Comparison of ENCODE assay signal across 23 cellular contexts in genomic region chr1:166368030-166368429, GRCh38.
DNase-seq lines count a peak whose midpoint lies in the region; ATAC-seq, FAIRE-seq and TF ChIP-seq lines count a peak whose summit lies in the region.
"Had no signal": no experiment of that assay in that cellular context is flagged by ENCODE, and none has a peak within 500 bp of the region (broad histone marks: within the 10 kb centered on the region; RNA-seq: fewer than 3 reads in every experiment).

No MANE protein-coding gene starts in this region.

- no peak overlapping the region for H3K27ac ChIP-seq in HepG2 (ENCODE audit: extremely low read length, insufficient read depth, low read length)
- no peak overlapping the region for H3K27ac ChIP-seq in right lobe of liver
- H3K27ac ChIP-seq in K562 (ENCODE audit: extremely low read depth, low read depth, low read length): no peak overlapping the region
- H3K27ac ChIP-seq in gastrocnemius medialis: no peak overlapping the region
- H3K27ac ChIP-seq: 22Rv1, BLaER1 had no signal

- H3K27me3 ChIP-seq in HepG2 (ENCODE audit: control insufficient read depth in 1 of 2, insufficient read depth in 2 of 2, low read length in 2 of 2): no peaks in the 10 kb centered on the region
- H3K27me3 ChIP-seq in right lobe of liver: no peaks in the 10 kb centered on the region
- H3K27me3 ChIP-seq in K562 (ENCODE audit: control insufficient read depth in 2 of 2, insufficient read depth in 2 of 2, low read length in 2 of 2): peaks cover 0 to 4% of the 10 kb centered on the region in 2 experiments; a peak in 1 of 5 replicates
- H3K27me3 ChIP-seq in gastrocnemius medialis: no peaks in the 10 kb centered on the region
- H3K27me3 ChIP-seq: BE2C, BLaER1 had no signal

- BruUV-seq in HepG2 (replicated peaks; lab: Mats Ljungman, UMichigan) (no TSS peak), K562 (replicated peaks; lab: Mats Ljungman, UMichigan) (no TSS peak)

- in situ Hi-C loops in HepG2 (cut with HindIII; ENCODE audit: extremely low pct_ligation_motif_present, low pct_unique_long_range_greater_than_20kb) (no loop called here), K562 (cut with MboI) (no loop called here), gastrocnemius medialis (cut with MboI; ENCODE audit: low sequenced_read_pairs in 4 of 4) (no loop called here)

- H3K79me2 ChIP-seq in HepG2 (ENCODE audit: insufficient read depth, low read length) (no peaks in the 10 kb centered on the region), K562 (ENCODE audit: control insufficient read depth, insufficient read depth, low read length) (no peaks in the 10 kb centered on the region)

- DNase-seq in HepG2 (ENCODE audit: low spot score): no peak
- DNase-seq in right lobe of liver: no peak
- no peak for DNase-seq in K562 (ENCODE audit: extremely low read depth in 1 of 4, low spot score in 3 of 4)
- DNase-seq in gastrocnemius medialis: no peak
- no peak for DNase-seq in NCI-H1048 (lab: John Stamatoyannopoulos, UW)
- DNase-seq: ACHN; BE2C; C1 segment of cervical spinal cord; CD4-positive, alpha-beta memory T cell; CD4-positive, CD25-positive, alpha-beta regulatory T cell; CD8-positive, alpha-beta memory T cell; COR-L47; DMS 273 treated with DMSO at 0.1 percent for 48 hours; DMS153; DMS53; DMS79; DND-41; EL; GDM1 had no signal

- ATAC-seq in HepG2 (no peak), right lobe of liver (no peak), K562 (no peak), gastrocnemius medialis (no peak)

- POLR2A ChIA-PET in HepG2 (lab: Yijun Ruan, JAX) (no interaction called here), K562 (lab: Yijun Ruan, JAX) (interaction anchor here (0.6 to 1.1 kb wide), 2 partner anchors 15 to 194 kb away, joined by 3 read pairs; no protein-coding TSS in a partner anchor)

- H3K4me1 ChIP-seq in HepG2 (ENCODE audit: insufficient read depth, low read length): no peaks in the 10 kb centered on the region
- no peaks in the 10 kb centered on the region for H3K4me1 ChIP-seq in right lobe of liver
- H3K4me1 ChIP-seq in K562 (replicated peaks in 1 of 2; ENCODE audit: control insufficient read depth in 2 of 2, insufficient read depth in 2 of 2, low read length in 2 of 2): no peaks in the 10 kb centered on the region
- no peaks in the 10 kb centered on the region for H3K4me1 ChIP-seq in gastrocnemius medialis
- H3K4me1 ChIP-seq: BE2C, BLaER1 had no signal

- H3K4me2 ChIP-seq in HepG2 (ENCODE audit: low read depth, low read length): no peak overlapping the region
- H3K4me2 ChIP-seq in K562 (ENCODE audit: insufficient read depth, low read length): no peak overlapping the region
- H3K4me2 ChIP-seq: BLaER1 had no signal

- H3K9me1 ChIP-seq in K562 (ENCODE audit: control insufficient read depth, insufficient read depth, low read length): no peaks in the 10 kb centered on the region

- WGBS in HepG2 (ENCODE audit: low lambda C conversion rate): 0% methylated on average over 3 of the region's 3 CpGs
- 33% methylated on average over 3 of the region's 3 CpGs for WGBS in right lobe of liver (ENCODE audit: insufficient coverage, low coverage, low lambda C conversion rate, missing lambda C conversion rate)
- WGBS in K562 (ENCODE audit: insufficient coverage, low coverage, missing lambda C conversion rate): 0% methylated on average over 3 of the region's 3 CpGs

- FAIRE-seq in HepG2 (lab: Jason Lieb, UNC) (no peak), K562 (lab: Jason Lieb, UNC) (no peak)
- FAIRE-seq: GM12891, GM19239 had no signal

- TF ChIP-seq EP300 in HepG2 (IDR thresholded peaks at IDR 0.05; ENCODE audit: low read depth in 2 of 2, low read length in 2 of 2): no peak
- TF ChIP-seq EP300 in HepG2 (CRISPR knock-in tag; IDR thresholded peaks at IDR 0.05; ENCODE audit: borderline replicate concordance): no peak
- no peak for TF ChIP-seq EP300 in K562 (IDR thresholded peaks at IDR 0.05; ENCODE audit: low read length)

- H3K4me3 ChIP-seq in HepG2 (replicated peaks in 1 of 3; ENCODE audit: insufficient read depth in 1 of 3, low read depth in 2 of 3, low read length in 3 of 3) (no peak overlapping the region), right lobe of liver (no peak overlapping the region), K562 (no peak overlapping the region), gastrocnemius medialis (no peak overlapping the region)
- H3K4me3 ChIP-seq: BLaER1 had no signal

- H3K9ac ChIP-seq in HepG2 (ENCODE audit: insufficient read depth, low read depth, low read length) (no peak overlapping the region), K562 (ENCODE audit: insufficient read depth in 1 of 2, low read depth in 2 of 2, low read length in 2 of 2) (no peak overlapping the region)
- H3K9ac ChIP-seq: BLaER1 had no signal

- TF ChIP-seq CTCF in HepG2 (CRISPR knock-in tag; IDR thresholded peaks at IDR 0.05): no peak
- TF ChIP-seq CTCF in right lobe of liver (IDR thresholded peaks at IDR 0.05): no peak
- TF ChIP-seq CTCF in K562 (IDR thresholded peaks at IDR 0.05 in 2 of 3, conservative IDR thresholded peaks at IDR 0.05 in 1 of 3; ENCODE audit: insufficient read depth in 2 of 3, low read depth in 1 of 3, low read length in 3 of 3): no peak
- no peak for TF ChIP-seq CTCF in gastrocnemius medialis (IDR thresholded peaks at IDR 0.05 in 4 of 5, conservative IDR thresholded peaks at IDR 0.05 in 1 of 5)

- CTCF ChIA-PET in HepG2 (lab: Yijun Ruan, JAX; ENCODE audit: low intra/inter-chr PET ratio, low total read pairs): no interaction called here
- CTCF ChIA-PET in K562 (lab: Yijun Ruan, JAX; ENCODE audit: low intra/inter-chr PET ratio): no interaction called here

- H3K36me3 ChIP-seq in HepG2 (replicated peaks in 1 of 2; ENCODE audit: control insufficient read depth in 1 of 2, insufficient read depth in 2 of 2, low read length in 2 of 2) (no peaks in the 10 kb centered on the region), right lobe of liver (no peaks in the 10 kb centered on the region), K562 (ENCODE audit: control insufficient read depth, insufficient read depth, low read length) (no peaks in the 10 kb centered on the region), gastrocnemius medialis (no peaks in the 10 kb centered on the region)
- H3K36me3 ChIP-seq: BE2C, BLaER1 had no signal

- H4K20me1 ChIP-seq in HepG2 (ENCODE audit: insufficient read depth, low read length) (no peaks in the 10 kb centered on the region), K562 (replicated peaks; ENCODE audit: control insufficient read depth, insufficient read depth, low read length) (no peaks in the 10 kb centered on the region)
- H4K20me1 ChIP-seq: BLaER1 had no signal

- TF ChIP-seq RAD21 in HepG2 (CRISPR knock-in tag; IDR thresholded peaks at IDR 0.05) (no peak), K562 (CRISPR knock-in tag; conservative IDR thresholded peaks at IDR 0.05 in 1 of 2, IDR thresholded peaks at IDR 0.05 in 1 of 2) (no peak)

- TF ChIP-seq POLR2A in HepG2 (IDR thresholded peaks at IDR 0.05; ENCODE audit: insufficient read depth in 1 of 2, low read depth in 2 of 2, low read length in 2 of 2) (no peak), right lobe of liver (IDR thresholded peaks at IDR 0.05) (no peak), K562 (conservative IDR thresholded peaks at IDR 0.05) (no peak), gastrocnemius medialis (IDR thresholded peaks at IDR 0.05) (no peak)

- H2AFZ ChIP-seq in HepG2 (ENCODE audit: low read length) (no peak overlapping the region), K562 (ENCODE audit: low read depth, low read length) (no peak overlapping the region)

- intact Hi-C loops in HepG2 (cut with micrococcal nuclease; ENCODE audit: unreplicated experiment) (no loop called here), right lobe of liver (cut with DNase I) (no loop called here), K562 (cut with micrococcal nuclease) (no loop called here), gastrocnemius medialis (cut with DNase I; ENCODE audit: low total_unique reads) (no loop called here)

- H3K9me3 ChIP-seq in HepG2 (ENCODE audit: low read length) (no peaks in the 10 kb centered on the region), right lobe of liver (no peaks in the 10 kb centered on the region), K562 (replicated peaks; ENCODE audit: control insufficient read depth, insufficient read depth, low read depth, low read length) (no peaks in the 10 kb centered on the region), gastrocnemius medialis (no peaks in the 10 kb centered on the region)
- H3K9me3 ChIP-seq: BE2C, BLaER1 had no signal

TF ChIP-seq in HepG2, 621 proteins besides CTCF, POLR2A, EP300 and RAD21 (continues in another document):
- TF ChIP-seq USF2 (IDR thresholded peaks at IDR 0.05; ENCODE audit: low read depth, low read length): peak; percentile 37; the same call in 1 of the 2 replicates
- TF ChIP-seq USF2 (CRISPR knock-in tag; IDR thresholded peaks at IDR 0.05; ENCODE audit: borderline replicate concordance): no peak

TF ChIP-seq in K562, 482 proteins besides CTCF, POLR2A, EP300 and RAD21:
- TF ChIP-seq TFE3 (CRISPR knock-in tag; IDR thresholded peaks at IDR 0.05): peak; percentile 95
- no peak for TF ChIP-seq RBFOX2 (IDR thresholded peaks at IDR 0.05; ENCODE audit: low read depth, low read length)
- TF ChIP-seq RAD51 (IDR thresholded peaks at IDR 0.05; ENCODE audit: borderline replicate concordance, low read depth): peak; percentile 60; the same call in 1 of the 2 replicates
- TF ChIP-seq MXI1 (IDR thresholded peaks at IDR 0.05; ENCODE audit: low read depth, low read length): no peak
- 0 out of 2 replicates have a peak, but pooled peaks have one; percentile 30 for TF ChIP-seq TOE1 (IDR thresholded peaks at IDR 0.05; ENCODE audit: borderline replicate concordance)
- no peak for TF ChIP-seq TOE1 (CRISPR knock-in tag; IDR thresholded peaks at IDR 0.05; ENCODE audit: borderline replicate concordance, low read depth)
- peak; percentile 29; the same call in 1 of the 2 replicates for TF ChIP-seq CBFA2T2 (conservative IDR thresholded peaks at IDR 0.05)
TF ChIP-seq in K562: peak in this region for 4.

Comparison
In these comparisons a context has a peak if more than half of its experiments do, and no peak if none do; other contexts are left out.
1. Of the 241 proteins assayed by ChIP-seq in both HepG2 and K562: peak only in HepG2: none; only in K562: TFE3; in both: RAD51; in neither: 237; mixed calls (peak in some experiments, not most) for 2.